11 cellular contexts compared by ENCODE assay signal in genomic region chr7:105024734-105025133, GRCh38. TPM values are rescaled to one million over a fixed set of nuclear protein-coding genes. Genes with fewer than 3 reads are reported as not detected.
DNase-seq lines count a peak whose midpoint lies in the region; ATAC-seq and TF ChIP-seq lines count a peak whose summit lies in the region.
"Had no signal": no experiment of that assay in that cellular context is flagged by ENCODE, and none has a peak within 500 bp of the region (broad histone marks: within the 10 kb centered on the region; RNA-seq: fewer than 3 reads in every experiment).

No MANE protein-coding gene starts in this region.

- H3K4me3 ChIP-seq in GM23248 (no peak overlapping the region), SK-N-SH (ENCODE audit: low read depth in 2 of 2, low read length in 1 of 2) (no peak overlapping the region)

- ATAC-seq in HG02763 (IDR thresholded peaks at IDR 0.05; ENCODE audit: unreplicated experiment) (no peak), GM19351 (IDR thresholded peaks at IDR 0.05; ENCODE audit: unreplicated experiment) (no peak)

- no peaks in the 10 kb centered on the region for H3K27me3 ChIP-seq in GM23248 (replicated peaks; ENCODE audit: insufficient read depth)
- no peaks in the 10 kb centered on the region for H3K27me3 ChIP-seq in SK-N-SH (ENCODE audit: insufficient read depth)
- H3K27me3 ChIP-seq: brain microvascular endothelial cell had no signal

- H3K9ac ChIP-seq in GM23248: no peak overlapping the region
- no peak overlapping the region for H3K9ac ChIP-seq in SK-N-SH

- H3K79me2 ChIP-seq in GM23248 (ENCODE audit: insufficient read depth) (peaks cover 100% of the 10 kb centered on the region), SK-N-SH (ENCODE audit: insufficient read depth) (peaks cover 100% of the 10 kb centered on the region)

- H3K9me2 ChIP-seq in GM23248 (ENCODE audit: insufficient read depth) (no peaks in the 10 kb centered on the region), SK-N-SH (no peaks in the 10 kb centered on the region)

- H3K4me1 ChIP-seq in GM23248 (ENCODE audit: insufficient read depth) (peaks cover 54% of the 10 kb centered on the region), SK-N-SH (ENCODE audit: control insufficient read depth in 1 of 2, insufficient read depth in 2 of 2, low read depth in 1 of 2, low read length in 1 of 2) (peaks cover 18 to 31% of the 10 kb centered on the region in 2 experiments; a peak in 3 of 4 replicates)

- WGBS in GM23248 (ENCODE audit: low coverage in 1 of 2, low lambda C conversion rate in 2 of 2, missing lambda C conversion rate in 2 of 2), 2 experiments: 0 to 13% methylated on average over 1 of the region's 1 CpG
- 46% methylated on average over 1 of the region's 1 CpG for WGBS in SK-N-SH (ENCODE audit: low lambda C conversion rate)

- peak; percentile 41 for DNase-seq in GM23248
- no peak for DNase-seq in SK-N-SH
- DNase-seq in foreskin melanocyte: peak; percentile 42
- no peak for DNase-seq in DMS114 treated with DMSO at 0.1 percent for 48 hours (lab: John Stamatoyannopoulos, UW; ENCODE audit: unreplicated experiment)
- no peak for DNase-seq in NCI-H2107 treated with DMSO at 0.1 percent for 48 hours (lab: John Stamatoyannopoulos, UW; ENCODE audit: unreplicated experiment)
- DNase-seq: activated CD4-positive, CD25-positive, alpha-beta regulatory T cell treated with anti-CD3 and anti-CD28 coated beads, Interleukin-2, amount 50 U/mL, for 72 hours; brain microvascular endothelial cell; hypothalamus had no signal

- H3K27ac ChIP-seq in 22Rv1 (peak overlapping the region; percentile 69), GM23248 (no peak overlapping the region), SK-N-SH (ENCODE audit: low read depth in 2 of 2, low read length in 1 of 2) (peak overlapping the region in 1 of 2 experiments; percentile 11; a peak in 3 of 4 replicates)
- H3K27ac ChIP-seq: brain microvascular endothelial cell had no signal

- in situ Hi-C loops in GM23248 (cut with MboI): no loop called here

- TF ChIP-seq CTCF in 22Rv1 (IDR thresholded peaks at IDR 0.05) (no peak), SK-N-SH (IDR thresholded peaks at IDR 0.05) (no peak)

- CTCF ChIA-PET in SK-N-SH (lab: Yijun Ruan, JAX): interaction anchor here (0.8 to 2.3 kb wide), 6 partner anchors 11 to 1578 kb away, joined by 3 to 7 read pairs (median 4); partner anchors contain the start of gene KMT2E

- POLR2A ChIA-PET in SK-N-SH (lab: Yijun Ruan, JAX): interaction anchor here (1.3 kb wide), 1 partner anchor 11 kb away, joined by 3 read pairs; the partner anchor contains the start of gene KMT2E

- H3F3A ChIP-seq in GM23248 (ENCODE audit: insufficient read depth) (no peaks in the 10 kb centered on the region; the same call in 1 of the 2 replicates), SK-N-SH (replicated peaks; ENCODE audit: insufficient read depth) (peaks cover 17% of the 10 kb centered on the region)

- TF ChIP-seq EP300 in SK-N-SH (IDR thresholded peaks at IDR 0.05; ENCODE audit: borderline replicate concordance in 1 of 2, low read depth in 1 of 2, low read length in 1 of 2): no peak

- H3K36me3 ChIP-seq in GM23248 (ENCODE audit: low read depth) (no peaks in the 10 kb centered on the region), SK-N-SH (replicated peaks in 1 of 2; ENCODE audit: control insufficient read depth in 1 of 2, insufficient read depth in 2 of 2, low read length in 1 of 2) (peaks cover 5 to 9% of the 10 kb centered on the region in 2 experiments)
- H3K36me3 ChIP-seq: brain microvascular endothelial cell had no signal

- H3K4me2 ChIP-seq in GM23248 (ENCODE audit: unreplicated experiment) (peak overlapping the region; percentile 9), SK-N-SH (peak overlapping the region; percentile 7)

- TF ChIP-seq RAD21 in SK-N-SH (IDR thresholded peaks at IDR 0.05; ENCODE audit: low read length): no peak

- H3K9me3 ChIP-seq in GM23248 (ENCODE audit: low read depth): no peaks in the 10 kb centered on the region
- H3K9me3 ChIP-seq in SK-N-SH: no peaks in the 10 kb centered on the region

- H4K20me1 ChIP-seq in GM23248 (ENCODE audit: insufficient read depth): peaks cover 67% of the 10 kb centered on the region
- peaks cover 100% of the 10 kb centered on the region for H4K20me1 ChIP-seq in SK-N-SH (ENCODE audit: insufficient read depth)

- H2AFZ ChIP-seq in GM23248: no peak overlapping the region
- no peak overlapping the region for H2AFZ ChIP-seq in SK-N-SH (ENCODE audit: low read depth)

TF ChIP-seq in SK-N-SH, 30 proteins besides CTCF, POLR2A, EP300 and RAD21 (continues in another document):
- TF ChIP-seq ELF1 (IDR thresholded peaks at IDR 0.05) (no peak), NRF1 (IDR thresholded peaks at IDR 0.05; ENCODE audit: low read depth, low read length) (no peak), RCOR1 (IDR thresholded peaks at IDR 0.05; ENCODE audit: low read length) (no peak), GATA2 (CRISPR knock-in tag; IDR thresholded peaks at IDR 0.05) (no peak), TCF12 (IDR thresholded peaks at IDR 0.05) (peak; percentile 47), MEF2A (IDR thresholded peaks at IDR 0.05; ENCODE audit: borderline replicate concordance, low read depth) (no peak), SIN3A (IDR thresholded peaks at IDR 0.05; ENCODE audit: borderline replicate concordance, low read depth, low read length) (0 out of 2 replicates have a peak, but pooled peaks have one; percentile 15), FOXJ3 (CRISPR knock-in tag; IDR thresholded peaks at IDR 0.05) (no peak), RFX5 (IDR thresholded peaks at IDR 0.05; ENCODE audit: low read length) (no peak), EZH2phosphoT487 (IDR thresholded peaks at IDR 0.05; ENCODE audit: borderline replicate concordance, low read depth) (no peak), YY1 (IDR thresholded peaks at IDR 0.05; ENCODE audit: low read depth) (no peak), FOSL2 (IDR thresholded peaks at IDR 0.05; ENCODE audit: borderline replicate concordance, low read depth) (0 out of 2 replicates have a peak, but pooled peaks have one; percentile 36), MAX (IDR thresholded peaks at IDR 0.05; ENCODE audit: low read depth) (no peak), JUND (IDR thresholded peaks at IDR 0.05) (no peak), TEAD4 (IDR thresholded peaks at IDR 0.05; ENCODE audit: borderline replicate concordance, insufficient read depth) (no peak), SMC3 (IDR thresholded peaks at IDR 0.05; ENCODE audit: low read depth, low read length) (no peak), NFIC (IDR thresholded peaks at IDR 0.05; ENCODE audit: borderline replicate concordance) (no peak), CHD2 (IDR thresholded peaks at IDR 0.05; ENCODE audit: low read length, partially characterized antibody) (no peak), POLR2AphosphoS5 (IDR thresholded peaks at IDR 0.05; ENCODE audit: low read depth, low read length) (no peak; the same call in 1 of the 2 replicates), USF1 (IDR thresholded peaks at IDR 0.05; ENCODE audit: borderline replicate concordance, low read depth) (no peak), GABPA (IDR thresholded peaks at IDR 0.05; ENCODE audit: low read depth) (no peak), RXRA (IDR thresholded peaks at IDR 0.05; ENCODE audit: borderline replicate concordance, low read depth) (no peak), REST (IDR thresholded peaks at IDR 0.05; ENCODE audit: low read depth, low read length) (no peak), MXI1 (IDR thresholded peaks at IDR 0.05; ENCODE audit: low read depth, low read length) (no peak)

RNA-seq across cellular contexts. Expression of gene KMT2E, which starts 10.7 kb away (rescaled TPM):
- 29.1 and 30.7 TPM in 2 replicates for total RNA-seq in GM23248 (2014; rRNA removed; shearing (Covaris generic))
- polyA plus RNA-seq in GM23248 (2016; fragmentation: Nextera tagmentation; extraction: Ambion mirVana) (63.2 and 63.5 TPM in 2 replicates), SK-N-SH (2012; rRNA removed) (6.4 and 6.9 TPM in 2 replicates)
- 9.0 and 9.1 TPM in 2 replicates for polyA plus RNA-seq in SK-N-SH (2012; cell fraction: cytosol; rRNA removed)
- polyA plus RNA-seq in SK-N-SH (2012; cell fraction: nucleus; rRNA removed): 18.7 and 26.4 TPM in 2 replicates

Comparison
In these comparisons a context has a peak if more than half of its experiments do, and no peak if none do; other contexts are left out.
1. DNase-seq: peak in GM23248 (single experiment) and foreskin melanocyte (single experiment); none in SK-N-SH (single experiment), DMS114 treated with DMSO at 0.1 percent for 48 hours (single experiment) and NCI-H2107 treated with DMSO at 0.1 percent for 48 hours (single experiment).